Comparison of ENCODE assay signal across 12 cellular contexts in the genomic region with DNA sequence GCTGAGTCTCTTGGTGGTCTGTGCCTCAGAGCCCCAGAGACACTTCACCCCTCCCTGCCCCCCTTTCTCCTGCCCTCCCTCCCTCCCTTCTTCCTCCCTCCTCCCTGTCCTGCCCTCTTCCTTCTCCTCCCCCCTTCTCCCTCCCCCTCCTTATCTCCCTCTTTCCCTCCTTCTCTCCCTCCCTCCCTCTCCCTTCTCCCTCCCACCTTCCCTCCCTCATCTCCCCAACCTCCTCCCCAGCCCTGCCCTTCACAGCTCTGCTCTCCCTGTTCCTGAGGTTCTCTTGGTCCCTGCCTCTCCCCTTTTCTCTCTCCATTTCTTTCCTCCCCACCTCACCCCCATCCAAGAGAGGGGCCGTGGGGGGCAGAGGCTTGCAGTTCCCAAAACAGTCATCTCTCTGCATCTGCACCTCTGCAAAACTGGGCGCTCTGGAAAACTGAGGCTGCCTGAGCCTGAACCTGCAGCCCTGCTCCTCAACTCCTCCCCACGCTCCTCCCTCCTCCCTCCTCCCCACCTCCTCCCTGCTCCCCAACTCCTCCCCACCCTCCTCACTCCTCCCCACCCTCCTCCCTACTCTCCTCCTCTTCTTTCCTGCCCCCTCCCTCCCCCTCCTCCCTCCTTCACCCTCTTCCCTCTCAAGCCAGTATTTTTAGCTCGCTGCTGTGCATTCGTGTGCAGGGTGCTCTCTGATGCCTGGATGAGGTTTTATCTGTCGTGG.
DNase-seq lines count a peak whose midpoint lies in the region; ATAC-seq, FAIRE-seq and TF ChIP-seq lines count a peak whose summit lies in the region.
"Had no signal": no experiment of that assay in that cellular context is flagged by ENCODE, and none has a peak within 500 bp of the region (broad histone marks: within the 10 kb centered on the region; RNA-seq: fewer than 3 reads in every experiment).

No MANE protein-coding gene starts in this region.

- H3K4me3 Mint-ChIP-seq in T-helper 17 cell (no peak overlapping the region), glutamatergic neuron (ENCODE audit: unreplicated experiment) (no peak overlapping the region)
- H3K4me3 Mint-ChIP-seq: activated CD8-positive, alpha-beta memory T cell treated with anti-CD3 and anti-CD28 coated beads, Interleukin-2, amount 10 ng/mL, durations not matched to agents 7 days and 5 days; dendritic cell treated with granulocyte-macrophage colony-stimulating factor and Interleukin-4, amounts not matched to agents 40 ng/mL and 50 ng/mL, for 4 days had no signal

- H3K9ac ChIP-seq in BLaER1, result peak overlapping the region; percentile 80
- H3K9ac ChIP-seq in parathyroid adenoma, result no peak overlapping the region

- H2AFZ ChIP-seq in parathyroid adenoma, result peak overlapping the region; percentile 33

- H3K4me3 ChIP-seq in BLaER1 (peak overlapping the region; percentile 56), parathyroid adenoma (ENCODE audit: low read depth, low read length) (no peak overlapping the region)

- H3K4me1 Mint-ChIP-seq in T-helper 17 cell, result peaks cover 8% of the 10 kb centered on the region
- H3K4me1 Mint-ChIP-seq in glutamatergic neuron (ENCODE audit: low read depth, unreplicated experiment), result peaks cover 18% of the 10 kb centered on the region
- H3K4me1 Mint-ChIP-seq: activated CD8-positive, alpha-beta memory T cell treated with anti-CD3 and anti-CD28 coated beads, Interleukin-2, amount 10 ng/mL, durations not matched to agents 7 days and 5 days had no signal

- no peak for DNase-seq in T-helper 17 cell
- peak; percentile 15 for DNase-seq in glutamatergic neuron
- no peak for DNase-seq in D721Med (ENCODE audit: insufficient read length, low spot score)
- no peak for DNase-seq in medulla oblongata (ENCODE audit: extremely low spot score)
- no peak for DNase-seq in activated naive CD4-positive, alpha-beta T cell (lab: John Stamatoyannopoulos, UW)
- DNase-seq in activated T-cell treated with anti-CD3 and anti-CD28 coated beads, Interleukin-2, amount 50 U/mL, for 1 hour, result no peak
- DNase-seq: activated CD8-positive, alpha-beta memory T cell treated with anti-CD3 and anti-CD28 coated beads, Interleukin-2, amount 10 ng/mL, durations not matched to agents 7 days and 5 days; BE2C; SIG-M5 had no signal

- H3K9me3 ChIP-seq in BLaER1 (no peaks in the 10 kb centered on the region), T-helper 17 cell (ENCODE audit: control insufficient read depth, low read length, poor library complexity, severe bottlenecking) (no peaks in the 10 kb centered on the region), parathyroid adenoma (ENCODE audit: control insufficient read depth, low read length) (no peaks in the 10 kb centered on the region)
- H3K9me3 ChIP-seq: BE2C had no signal

- FAIRE-seq in D721Med (lab: Jason Lieb, UNC), result no peak

- no peak for ATAC-seq in T-helper 17 cell
- ATAC-seq: activated CD8-positive, alpha-beta memory T cell treated with anti-CD3 and anti-CD28 coated beads, Interleukin-2, amount 10 ng/mL, durations not matched to agents 7 days and 5 days had no signal

- H3K36me3 ChIP-seq in BLaER1 (no peaks in the 10 kb centered on the region), parathyroid adenoma (ENCODE audit: control insufficient read depth, insufficient read depth, low read length) (no peaks in the 10 kb centered on the region)
- H3K36me3 ChIP-seq: BE2C had no signal

- no peaks in the 10 kb centered on the region for H3K79me2 ChIP-seq in parathyroid adenoma

- TF ChIP-seq CTCF in glutamatergic neuron (IDR thresholded peaks at IDR 0.05; ENCODE audit: partially characterized antibody, unreplicated experiment) (no peak), parathyroid adenoma (IDR thresholded peaks at IDR 0.05) (no peak), D721Med (IDR thresholded peaks at IDR 0.05; ENCODE audit: insufficient read depth, missing control alignments) (no peak)

- H3K4me2 ChIP-seq in BLaER1 (peak overlapping the region; percentile 97), parathyroid adenoma (ENCODE audit: low read length) (peak overlapping the region; percentile 49)

- peaks cover 7% of the 10 kb centered on the region for H3K27me3 Mint-ChIP-seq in T-helper 17 cell
- peaks cover 16% of the 10 kb centered on the region for H3K27me3 Mint-ChIP-seq in glutamatergic neuron (ENCODE audit: unreplicated experiment)
- H3K27me3 Mint-ChIP-seq: activated CD8-positive, alpha-beta memory T cell treated with anti-CD3 and anti-CD28 coated beads, Interleukin-2, amount 10 ng/mL, durations not matched to agents 7 days and 5 days had no signal

- no peaks in the 10 kb centered on the region for H4K20me1 ChIP-seq in BLaER1

- H3K27ac Mint-ChIP-seq in T-helper 17 cell, result peak overlapping the region; percentile 39
- H3K27ac Mint-ChIP-seq in glutamatergic neuron (ENCODE audit: unreplicated experiment), result no peak overlapping the region
- H3K27ac Mint-ChIP-seq: activated CD8-positive, alpha-beta memory T cell treated with anti-CD3 and anti-CD28 coated beads, Interleukin-2, amount 10 ng/mL, durations not matched to agents 7 days and 5 days had no signal

- H3K27ac ChIP-seq in BLaER1 (peak overlapping the region; percentile 92), parathyroid adenoma (no peak overlapping the region)

- H3K36me3 Mint-ChIP-seq in T-helper 17 cell (ENCODE audit: low read depth), result peaks cover 3% of the 10 kb centered on the region
- no peaks in the 10 kb centered on the region for H3K36me3 Mint-ChIP-seq in glutamatergic neuron (ENCODE audit: unreplicated experiment)
- H3K36me3 Mint-ChIP-seq: activated CD8-positive, alpha-beta memory T cell treated with anti-CD3 and anti-CD28 coated beads, Interleukin-2, amount 10 ng/mL, durations not matched to agents 7 days and 5 days had no signal

- H3K4me1 ChIP-seq in BLaER1 (peaks cover 87% of the 10 kb centered on the region), parathyroid adenoma (peaks cover 16% of the 10 kb centered on the region)

- peaks cover 4% of the 10 kb centered on the region for H3K9me3 Mint-ChIP-seq in glutamatergic neuron (ENCODE audit: unreplicated experiment)
- H3K9me3 Mint-ChIP-seq: dendritic cell treated with granulocyte-macrophage colony-stimulating factor and Interleukin-4, amounts not matched to agents 40 ng/mL and 50 ng/mL, for 4 days had no signal

- H3K27me3 ChIP-seq in BLaER1 (no peaks in the 10 kb centered on the region), parathyroid adenoma (ENCODE audit: control insufficient read depth, insufficient read depth, low read length) (no peaks in the 10 kb centered on the region)
- H3K27me3 ChIP-seq: BE2C had no signal
